Comparison of ENCODE assay signal across 8 cellular contexts in the genomic region with DNA sequence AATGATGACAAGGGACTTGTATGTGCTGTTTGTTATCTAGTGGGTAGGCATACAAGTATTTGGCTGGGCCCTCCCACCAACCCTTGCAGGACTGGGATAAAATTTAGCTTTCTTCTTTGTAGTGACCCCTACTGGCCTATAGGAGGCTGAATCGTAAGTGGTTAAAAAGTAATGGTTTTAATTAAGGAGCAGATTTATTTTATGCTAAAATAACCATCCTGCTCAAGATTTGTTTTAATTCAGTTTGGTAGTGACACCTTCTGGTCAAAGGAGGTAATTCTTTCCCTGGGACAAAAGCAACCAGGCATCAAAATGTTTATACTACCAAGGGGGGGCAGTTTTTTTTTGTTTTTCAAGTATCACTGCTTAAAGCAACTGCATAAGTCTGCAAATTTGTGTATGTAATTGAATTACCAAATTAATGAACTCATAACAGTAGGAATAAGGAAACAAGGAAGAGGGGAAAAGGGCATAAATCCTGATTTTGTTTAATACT.
A peak's percentile ranks its signal among the peaks of the same experiment; 100 is the strongest.
DNase-seq lines count a peak whose midpoint lies in the region; ATAC-seq, FAIRE-seq and TF ChIP-seq lines count a peak whose summit lies in the region.

No MANE protein-coding gene starts in this region.

- ATAC-seq in GM19043 (IDR thresholded peaks at IDR 0.05; ENCODE audit: low read depth, unreplicated experiment) (peak; percentile 42), T-helper 17 cell (peak; percentile 77)

- peaks cover 7% of the 10 kb centered on the region for H3K4me1 Mint-ChIP-seq in T-helper 17 cell
- H3K4me1 Mint-ChIP-seq in progenitor cell of endocrine pancreas (ENCODE audit: low read depth) = peaks cover 37% of the 10 kb centered on the region
- H3K4me1 Mint-ChIP-seq in T-helper 2 cell treated with Interferon-gamma antibody and Interleukin-4, amounts not matched to agents 5 μg/mL and 100 μg/mL, for 36 hours (ENCODE audit: low read depth) = no peaks in the 10 kb centered on the region

- H3K27ac Mint-ChIP-seq in T-helper 17 cell (peak overlapping the region; percentile 72), progenitor cell of endocrine pancreas (peak overlapping the region; percentile 53)
- no peak overlapping the region for H3K27ac Mint-ChIP-seq in T-helper 2 cell treated with Interferon-gamma antibody and Interleukin-4, amounts not matched to agents 5 μg/mL and 100 μg/mL, for 36 hours

- peak; percentile 82 for TF ChIP-seq CTCF in progenitor cell of endocrine pancreas (IDR thresholded peaks at IDR 0.05; ENCODE audit: unreplicated experiment)

- no peaks in the 10 kb centered on the region for H3K9me3 Mint-ChIP-seq in progenitor cell of endocrine pancreas (ENCODE audit: low read depth)
- no peaks in the 10 kb centered on the region for H3K9me3 Mint-ChIP-seq in T-helper 2 cell treated with Interferon-gamma antibody and Interleukin-4, amounts not matched to agents 5 μg/mL and 100 μg/mL, for 36 hours

- H3K36me3 Mint-ChIP-seq in T-helper 17 cell (ENCODE audit: low read depth) = peaks cover 4% of the 10 kb centered on the region
- peaks cover 28% of the 10 kb centered on the region for H3K36me3 Mint-ChIP-seq in progenitor cell of endocrine pancreas (ENCODE audit: insufficient read depth)
- H3K36me3 Mint-ChIP-seq in T-helper 2 cell treated with Interferon-gamma antibody and Interleukin-4, amounts not matched to agents 5 μg/mL and 100 μg/mL, for 36 hours (ENCODE audit: low read depth) = peaks cover 16% of the 10 kb centered on the region

- FAIRE-seq in HTR-8/SVneo (lab: Jason Lieb, UNC) = no peak

- no peaks in the 10 kb centered on the region for H3K9me3 ChIP-seq in T-helper 17 cell (ENCODE audit: control insufficient read depth, low read length, poor library complexity, severe bottlenecking)

- H3K4me3 Mint-ChIP-seq in T-helper 17 cell = no peak overlapping the region
- H3K4me3 Mint-ChIP-seq in progenitor cell of endocrine pancreas (ENCODE audit: low read depth) = no peak overlapping the region
- no peak overlapping the region for H3K4me3 Mint-ChIP-seq in T-helper 2 cell treated with Interferon-gamma antibody and Interleukin-4, amounts not matched to agents 5 μg/mL and 100 μg/mL, for 36 hours

- H3K27me3 Mint-ChIP-seq in T-helper 17 cell = no peaks in the 10 kb centered on the region
- H3K27me3 Mint-ChIP-seq in progenitor cell of endocrine pancreas = no peaks in the 10 kb centered on the region
- H3K27me3 Mint-ChIP-seq in T-helper 2 cell treated with Interferon-gamma antibody and Interleukin-4, amounts not matched to agents 5 μg/mL and 100 μg/mL, for 36 hours (ENCODE audit: low read depth) = no peaks in the 10 kb centered on the region

- DNase-seq in D341Med (ENCODE audit: low spot score) (peak; percentile 55), HTR-8/SVneo (ENCODE audit: insufficient read length, low spot score) (peak; percentile 22), T-helper 17 cell (no peak), foreskin melanocyte (peak; percentile 74), progenitor cell of endocrine pancreas (ENCODE audit: low spot score, unreplicated experiment) (no peak)
- DNase-seq in T-helper 2 cell treated with Interferon-gamma antibody and Interleukin-4, amounts not matched to agents 5 μg/mL and 100 μg/mL, for 36 hours (ENCODE audit: low spot score) = no peak
- DNase-seq in activated CD8-positive, alpha-beta memory T cell treated with anti-CD3 and anti-CD28 coated beads, Interleukin-2, amount 50 U/mL, for 48 hours = no peak

Comparison
In these comparisons a context has a peak if more than half of its experiments do, and no peak if none do; other contexts are left out.
1. DNase-seq: peak in D341Med (single experiment), HTR-8/SVneo (single experiment) and foreskin melanocyte (single experiment); none in T-helper 17 cell (0 of 3), progenitor cell of endocrine pancreas (single experiment), T-helper 2 cell treated with Interferon-gamma antibody and Interleukin-4, amounts not matched to agents 5 μg/mL and 100 μg/mL, for 36 hours (single experiment) and activated CD8-positive, alpha-beta memory T cell treated with anti-CD3 and anti-CD28 coated beads, Interleukin-2, amount 50 U/mL, for 48 hours (single experiment).